In genomic region chr17:57979076-57979475, GRCh38 we compare ENCODE assay signal across 21 cellular contexts.
"Had no signal": no experiment of that assay in that cellular context is flagged by ENCODE, and none has a peak within 500 bp of the region (broad histone marks: within the 10 kb centered on the region; RNA-seq: fewer than 3 reads in every experiment).

No MANE protein-coding gene starts in this region.

- H3K27me3 Mint-ChIP-seq: activated naive CD8-positive, alpha-beta T cell treated with anti-CD3 and anti-CD28 coated beads, Interleukin-2, amount 50 U/mL, for 24 hours; brain had no signal

- H3K4me3 ChIP-seq: SK-N-MC had no signal

- H3K27ac Mint-ChIP-seq: activated naive CD8-positive, alpha-beta T cell treated with anti-CD3 and anti-CD28 coated beads, Interleukin-2, amount 50 U/mL, for 24 hours; activated T-helper 2 cell treated with anti-CD3 and anti-CD28 coated beads, Interferon-gamma antibody, Interleukin-2, Interleukin-4, amounts not matched to agents 10 μg/mL and 5 μg/mL and 100 μg/mL, durations not matched to agents 14 hours and 24 hours and 36 hours; brain had no signal

- H3K4me3 Mint-ChIP-seq: activated naive CD8-positive, alpha-beta T cell treated with anti-CD3 and anti-CD28 coated beads, Interleukin-2, amount 50 U/mL, for 24 hours; activated T-cell treated with anti-CD3 and anti-CD28 coated beads, Interleukin-2, amount 50 U/mL, for 72 hours had no signal

- FAIRE-seq: astrocyte had no signal

- H3K27ac ChIP-seq: SK-N-MC, VCaP had no signal

- H3K9me3 Mint-ChIP-seq: activated naive CD8-positive, alpha-beta T cell treated with anti-CD3 and anti-CD28 coated beads, Interleukin-2, amount 50 U/mL, for 24 hours; activated T-cell treated with anti-CD3 and anti-CD28 coated beads, Interleukin-2, amount 50 U/mL, for 72 hours; activated T-helper 2 cell treated with anti-CD3 and anti-CD28 coated beads, Interferon-gamma antibody, Interleukin-2, Interleukin-4, amounts not matched to agents 10 μg/mL and 5 μg/mL and 100 μg/mL, durations not matched to agents 14 hours and 24 hours and 36 hours; brain had no signal

- DNase-seq: activated CD4-positive, CD25-positive, alpha-beta regulatory T cell; activated gamma-delta T cell treated with Interleukin-2 at 50 U/mL for 16 hours; activated naive CD4-positive, alpha-beta T cell treated with anti-CD3 and anti-CD28 coated beads, Interleukin-2, amount 50 U/mL, for 16 hours; activated naive CD8-positive, alpha-beta T cell treated with anti-CD3 and anti-CD28 coated beads, Interleukin-2, amount 50 U/mL, for 24 hours; activated T-cell treated with anti-CD3 and anti-CD28 coated beads, Interleukin-2, amount 50 U/mL, for 72 hours; amniotic stem cell; NCI-H1048; NCI-H146; NCI-H1930; NCI-H2171; NCI-H226; NCI-H526; NCI-H774; OCI-M1; RPMI8226; T-helper 1 cell had no signal
